37 cellular contexts compared by ENCODE assay signal in the genomic region with DNA sequence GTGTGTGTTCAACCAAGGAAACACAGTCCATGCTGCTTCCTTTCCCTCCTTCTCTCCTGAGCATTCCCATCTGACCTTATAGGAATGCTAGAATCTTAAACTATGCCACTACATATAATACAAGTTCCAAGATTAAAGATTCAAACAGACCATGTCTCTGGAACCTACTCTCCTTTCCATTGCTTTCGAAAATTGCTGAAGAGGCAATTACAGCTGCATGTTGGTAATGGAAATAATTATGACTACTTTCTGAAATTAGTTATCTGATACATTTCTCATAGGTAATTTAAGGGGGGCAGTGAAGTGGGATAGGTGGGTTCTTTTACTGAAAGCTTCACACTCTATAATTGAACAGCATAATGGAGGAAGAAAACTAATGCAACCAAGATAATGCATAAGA.
"Had no signal": no experiment of that assay in that cellular context is flagged by ENCODE, and none has a peak within 500 bp of the region (broad histone marks: within the 10 kb centered on the region; RNA-seq: fewer than 3 reads in every experiment).

No MANE protein-coding gene starts in this region.

- H3K9me3 ChIP-seq: ascending aorta had no signal

- H3K4me3 ChIP-seq: ascending aorta, cardiac muscle cell had no signal

- H3K36me3 Mint-ChIP-seq: activated CD4-positive, alpha-beta memory T cell treated with anti-CD3 and anti-CD28 coated beads for 36 hours; activated naive CD4-positive, alpha-beta T cell treated with anti-CD3 and anti-CD28 coated beads, Interleukin-2, amount 10 ng/mL, durations not matched to agents 7 days and 5 days; activated naive CD4-positive, alpha-beta T cell treated with anti-CD3 and anti-CD28 coated beads, Interleukin-2, amount 50 U/mL, for 24 hours; activated naive CD8-positive, alpha-beta T cell; activated naive CD8-positive, alpha-beta T cell treated with anti-CD3 and anti-CD28 coated beads, Interleukin-2, amount 10 ng/mL, durations not matched to agents 7 days and 5 days; brain had no signal

- H3K27ac Mint-ChIP-seq: activated B cell treated with CpG ODN at 0.5 μM for 24 hours; activated CD4-positive, alpha-beta memory T cell treated with anti-CD3 and anti-CD28 coated beads for 36 hours; activated CD4-positive, alpha-beta T cell treated with anti-CD3 and anti-CD28 coated beads, Interleukin-2, amount 10 ng/mL, durations not matched to agents 24 days and 14 days; activated CD8-positive, alpha-beta T cell treated with anti-CD3 and anti-CD28 coated beads for 36 hours; activated naive CD4-positive, alpha-beta T cell treated with anti-CD3 and anti-CD28 coated beads, Interleukin-2, amount 10 ng/mL, durations not matched to agents 7 days and 5 days; activated naive CD4-positive, alpha-beta T cell treated with anti-CD3 and anti-CD28 coated beads, Interleukin-2, amount 50 U/mL, for 24 hours; activated naive CD8-positive, alpha-beta T cell; activated naive CD8-positive, alpha-beta T cell treated with anti-CD3 and anti-CD28 coated beads, Interleukin-2, amount 10 ng/mL, durations not matched to agents 7 days and 5 days; activated naive CD8-positive, alpha-beta T cell treated with anti-CD3 and anti-CD28 coated beads, Interleukin-2, amount 50 U/mL, for 24 hours; activated T-cell treated with anti-CD3 and anti-CD28 coated beads, Interleukin-2, amount 50 U/mL, for 72 hours; activated T-helper 1 cell treated with anti-CD3 and anti-CD28 coated beads, Interleukin-12 subunit alpha, Interleukin-12 subunit beta, Interleukin-2, Interleukin-4 antibody, amounts not matched to agents 30 ng/mL and 10 ng/mL and 1 ng/mL, durations not matched to agents 14 hours and 24 hours and 36 hours; activated T-helper 17 cell treated with anti-CD3 and anti-CD28 coated beads, Interleukin-2, amount 50 U/mL, for 72 hours; brain; T-helper 2 cell treated with Interferon-gamma antibody and Interleukin-4, amounts not matched to agents 5 μg/mL and 100 μg/mL, for 36 hours had no signal

- H3K27me3 ChIP-seq: ascending aorta, cardiac muscle cell had no signal

- H3K27ac ChIP-seq: ascending aorta, cardiac muscle cell, VCaP had no signal

- H3K4me1 Mint-ChIP-seq: activated B cell treated with CpG ODN at 0.5 μM for 24 hours; activated CD4-positive, alpha-beta T cell treated with anti-CD3 and anti-CD28 coated beads, Interleukin-2, amount 10 ng/mL, durations not matched to agents 24 days and 14 days; activated naive CD4-positive, alpha-beta T cell treated with anti-CD3 and anti-CD28 coated beads, Interleukin-2, amount 10 ng/mL, durations not matched to agents 7 days and 5 days; activated naive CD4-positive, alpha-beta T cell treated with anti-CD3 and anti-CD28 coated beads, Interleukin-2, amount 50 U/mL, for 24 hours; activated naive CD8-positive, alpha-beta T cell treated with anti-CD3 and anti-CD28 coated beads, Interleukin-2, amount 10 ng/mL, durations not matched to agents 7 days and 5 days; activated naive CD8-positive, alpha-beta T cell treated with anti-CD3 and anti-CD28 coated beads, Interleukin-2, amount 50 U/mL, for 24 hours; activated T-helper 17 cell treated with anti-CD3 and anti-CD28 coated beads, Interleukin-2, amount 50 U/mL, for 72 hours; central memory CD8-positive, alpha-beta T cell had no signal

- DNase-seq: activated B cell treated with CpG ODN at 0.5 μM for 24 hours; activated CD4-positive, alpha-beta memory T cell treated with anti-CD3 and anti-CD28 coated beads for 36 hours; activated CD4-positive, alpha-beta T cell treated with anti-CD3 and anti-CD28 coated beads for 4 hours; activated CD4-positive, alpha-beta T cell treated with anti-CD3 and anti-CD28 coated beads, Interleukin-2, amount 10 ng/mL, durations not matched to agents 24 days and 14 days; activated CD4-positive, alpha-beta T cell treated with anti-CD3 and anti-CD28 coated beads, Interleukin-2, amount 50 U/mL, for 1 hour; activated CD4-positive, alpha-beta T cell treated with anti-CD3 and anti-CD28 coated beads, Interleukin-2, amount 50 U/mL, for 4 hours; activated CD4-positive, CD25-positive, alpha-beta regulatory T cell treated with anti-CD3 and anti-CD28 coated beads, Interleukin-2, amount 50 U/mL, for 72 hours; activated CD8-positive, alpha-beta memory T cell treated with anti-CD3 and anti-CD28 coated beads, Interleukin-2, amount 50 U/mL, for 4 hours; activated CD8-positive, alpha-beta T cell treated with anti-CD3 and anti-CD28 coated beads for 36 hours; activated effector memory CD4-positive, alpha-beta T cell treated with anti-CD3 and anti-CD28 coated beads, Interleukin-2, amount 50 U/mL, for 16 hours; activated gamma-delta T cell treated with Interleukin-2 at 50 U/mL for 16 hours; activated naive CD4-positive, alpha-beta T cell; activated naive CD4-positive, alpha-beta T cell treated with anti-CD3 and anti-CD28 coated beads, Interleukin-2, amount 10 ng/mL, durations not matched to agents 7 days and 5 days; activated naive CD8-positive, alpha-beta T cell treated with anti-CD3 and anti-CD28 coated beads, Interleukin-2, amount 10 ng/mL, durations not matched to agents 7 days and 5 days; activated naive CD8-positive, alpha-beta T cell treated with anti-CD3 and anti-CD28 coated beads, Interleukin-2, amount 50 U/mL, for 24 hours; activated T-cell treated with anti-CD3 and anti-CD28 coated beads for 4 hours; activated T-cell treated with anti-CD3 and anti-CD28 coated beads, Interleukin-2, amount 50 U/mL, for 1 hour; activated T-cell treated with anti-CD3 and anti-CD28 coated beads, Interleukin-2, amount 50 U/mL, for 4 hours; activated T-cell treated with anti-CD3 and anti-CD28 coated beads, Interleukin-2, amount 50 U/mL, for 72 hours; amygdala; anterior cingulate cortex; caudate nucleus; cerebellar nuclear complex; T-helper 2 cell; T-helper 9 cell had no signal

- FAIRE-seq: bronchial epithelial cell, TTC549 had no signal

- H3K4me1 ChIP-seq: ascending aorta had no signal

- H3K27me3 Mint-ChIP-seq: activated B cell treated with CpG ODN at 0.5 μM for 24 hours; activated naive CD4-positive, alpha-beta T cell treated with anti-CD3 and anti-CD28 coated beads, Interleukin-2, amount 10 ng/mL, durations not matched to agents 7 days and 5 days; activated T-helper 17 cell treated with anti-CD3 and anti-CD28 coated beads, Interleukin-2, amount 50 U/mL, for 72 hours had no signal

- H3K36me3 ChIP-seq: ascending aorta, cardiac muscle cell had no signal

- H3K4me3 Mint-ChIP-seq: activated B cell treated with CpG ODN at 0.5 μM for 24 hours; activated CD4-positive, alpha-beta memory T cell treated with anti-CD3 and anti-CD28 coated beads for 36 hours; activated CD4-positive, alpha-beta T cell treated with anti-CD3 and anti-CD28 coated beads, Interleukin-2, amount 10 ng/mL, durations not matched to agents 24 days and 14 days; activated CD8-positive, alpha-beta T cell treated with anti-CD3 and anti-CD28 coated beads for 36 hours; activated naive CD4-positive, alpha-beta T cell treated with anti-CD3 and anti-CD28 coated beads, Interleukin-2, amount 10 ng/mL, durations not matched to agents 7 days and 5 days; activated naive CD4-positive, alpha-beta T cell treated with anti-CD3 and anti-CD28 coated beads, Interleukin-2, amount 50 U/mL, for 24 hours; activated naive CD8-positive, alpha-beta T cell; activated naive CD8-positive, alpha-beta T cell treated with anti-CD3 and anti-CD28 coated beads, Interleukin-2, amount 10 ng/mL, durations not matched to agents 7 days and 5 days; activated naive CD8-positive, alpha-beta T cell treated with anti-CD3 and anti-CD28 coated beads, Interleukin-2, amount 50 U/mL, for 24 hours; activated T-cell treated with anti-CD3 and anti-CD28 coated beads, Interleukin-2, amount 50 U/mL, for 4 hours; activated T-cell treated with anti-CD3 and anti-CD28 coated beads, Interleukin-2, amount 50 U/mL, for 72 hours; activated T-helper 1 cell treated with anti-CD3 and anti-CD28 coated beads, Interleukin-12 subunit alpha, Interleukin-12 subunit beta, Interleukin-2, Interleukin-4 antibody, amounts not matched to agents 30 ng/mL and 10 ng/mL and 1 ng/mL, durations not matched to agents 14 hours and 24 hours and 36 hours; activated T-helper 17 cell treated with anti-CD3 and anti-CD28 coated beads, Interleukin-2, amount 50 U/mL, for 72 hours; brain; central memory CD8-positive, alpha-beta T cell; T-helper 2 cell treated with Interferon-gamma antibody and Interleukin-4, amounts not matched to agents 5 μg/mL and 100 μg/mL, for 36 hours had no signal

- H3K9me3 Mint-ChIP-seq: activated CD4-positive, alpha-beta memory T cell treated with anti-CD3 and anti-CD28 coated beads for 36 hours; activated CD4-positive, alpha-beta T cell treated with anti-CD3 and anti-CD28 coated beads, Interleukin-2, amount 10 ng/mL, durations not matched to agents 24 days and 14 days; activated naive CD4-positive, alpha-beta T cell treated with anti-CD3 and anti-CD28 coated beads, Interleukin-2, amount 10 ng/mL, durations not matched to agents 7 days and 5 days; activated naive CD4-positive, alpha-beta T cell treated with anti-CD3 and anti-CD28 coated beads, Interleukin-2, amount 50 U/mL, for 24 hours; activated naive CD8-positive, alpha-beta T cell treated with anti-CD3 and anti-CD28 coated beads, Interleukin-2, amount 10 ng/mL, durations not matched to agents 7 days and 5 days; activated naive CD8-positive, alpha-beta T cell treated with anti-CD3 and anti-CD28 coated beads, Interleukin-2, amount 50 U/mL, for 24 hours; activated T-helper 1 cell treated with anti-CD3 and anti-CD28 coated beads, Interleukin-12 subunit alpha, Interleukin-12 subunit beta, Interleukin-2, Interleukin-4 antibody, amounts not matched to agents 30 ng/mL and 10 ng/mL and 1 ng/mL, durations not matched to agents 14 hours and 24 hours and 36 hours; activated T-helper 17 cell treated with anti-CD3 and anti-CD28 coated beads, Interleukin-2, amount 50 U/mL, for 72 hours; central memory CD8-positive, alpha-beta T cell; T-helper 2 cell treated with Interferon-gamma antibody and Interleukin-4, amounts not matched to agents 5 μg/mL and 100 μg/mL, for 36 hours had no signal

- ATAC-seq: activated CD8-positive, alpha-beta T cell treated with anti-CD3 and anti-CD28 coated beads for 36 hours; activated naive CD8-positive, alpha-beta T cell treated with anti-CD3 and anti-CD28 coated beads, Interleukin-2, amount 50 U/mL, for 24 hours; activated T-cell treated with anti-CD3 and anti-CD28 coated beads, Interleukin-2, amount 50 U/mL, for 4 hours; activated T-cell treated with anti-CD3 and anti-CD28 coated beads, Interleukin-2, amount 50 U/mL, for 72 hours; activated T-helper 17 cell treated with anti-CD3 and anti-CD28 coated beads, Interleukin-2, amount 50 U/mL, for 72 hours had no signal
